In the genomic region with DNA sequence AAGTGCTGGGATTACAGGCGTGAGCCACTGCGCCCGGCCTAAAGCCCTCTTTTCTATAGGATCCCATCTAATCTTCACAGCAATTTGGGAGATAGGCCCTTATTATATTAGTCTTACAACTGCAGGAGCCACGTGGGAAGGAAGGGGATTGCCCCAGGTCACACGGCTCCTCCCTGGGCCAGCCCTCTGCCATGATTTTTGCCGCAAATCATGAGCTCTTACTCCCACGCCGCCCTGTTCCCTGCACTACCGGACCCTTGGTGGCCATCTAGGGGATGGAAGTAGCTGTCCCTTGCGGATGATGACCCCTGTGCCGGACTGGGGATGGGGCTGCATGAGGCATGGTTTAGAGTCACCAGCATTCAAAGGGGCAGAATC, we compare ENCODE assay signal across 11 cellular contexts.
DNase-seq lines count a peak whose midpoint lies in the region; FAIRE-seq lines count a peak whose summit lies in the region.
"Had no signal": no experiment of that assay in that cellular context is flagged by ENCODE, and none has a peak within 500 bp of the region (broad histone marks: within the 10 kb centered on the region; RNA-seq: fewer than 3 reads in every experiment).

No MANE protein-coding gene starts in this region.

- FAIRE-seq in HTR-8/SVneo (lab: Jason Lieb, UNC) = no peak

- H3K36me3 ChIP-seq in iPS-18a (ENCODE audit: control insufficient read depth, low read depth, low read length) (no peaks in the 10 kb centered on the region), subcutaneous abdominal adipose tissue (ENCODE audit: control insufficient read depth in 5 of 5, insufficient read depth in 5 of 5, low read length in 5 of 5) (no peaks in the 10 kb centered on the region)

- H3K9ac ChIP-seq in iPS-18a (ENCODE audit: low read length) (peak overlapping the region; percentile 95), subcutaneous abdominal adipose tissue (ENCODE audit: low read length in 5 of 5) (peak overlapping the region in 2 of 5 donors; percentile 30 to 52)

- H3K4me3 ChIP-seq in iPS-18a (ENCODE audit: low read length) = peak overlapping the region; percentile 70
- peak overlapping the region in 1 of 5 donors; percentile 63 for H3K4me3 ChIP-seq in subcutaneous abdominal adipose tissue (ENCODE audit: low read depth in 1 of 5, low read length in 5 of 5)

- peaks cover 24% of the 10 kb centered on the region for H3K4me1 ChIP-seq in iPS-18a (ENCODE audit: control insufficient read depth, low read depth, low read length)
- peaks cover 0 to 24% (median 19%) of the 10 kb centered on the region in 5 donors for H3K4me1 ChIP-seq in subcutaneous abdominal adipose tissue (ENCODE audit: control insufficient read depth in 5 of 5, insufficient read depth in 5 of 5, low read length in 5 of 5)

- H3K9me3 ChIP-seq in iPS-18a (ENCODE audit: control insufficient read depth, low read depth, low read length) = no peaks in the 10 kb centered on the region
- H3K9me3 ChIP-seq in subcutaneous abdominal adipose tissue (ENCODE audit: control insufficient read depth in 5 of 5, low read length in 5 of 5) = no peaks in the 10 kb centered on the region

- peak; percentile 19 for DNase-seq in NCI-H2107 treated with DMSO at 0.1 percent for 48 hours (lab: John Stamatoyannopoulos, UW; ENCODE audit: unreplicated experiment)
- no peak for DNase-seq in NCI-H2107 (lab: John Stamatoyannopoulos, UW)
- peak; percentile 58 for DNase-seq in SW480 (ENCODE audit: low spot score)
- DNase-seq in HTR-8/SVneo (ENCODE audit: insufficient read length, low spot score) = no peak
- DNase-seq in NOMO-1 treated with DMSO at 0.1 percent for 48 hours (lab: John Stamatoyannopoulos, UW; ENCODE audit: unreplicated experiment) = no peak
- DNase-seq in stimulated activated CD4-positive, alpha-beta T cell treated with anti-CD3 and anti-CD28 coated beads, Interleukin-1b, Interleukin-23, amount 100 ng/mL, for 48 hours = no peak
- DNase-seq: ACHN; activated effector memory CD4-positive, alpha-beta T cell treated with anti-CD3 and anti-CD28 coated beads, Interleukin-2, amount 50 U/mL, for 16 hours had no signal

- no peaks in the 10 kb centered on the region for H3K27me3 ChIP-seq in iPS-18a (ENCODE audit: control insufficient read depth, insufficient read depth, low read length)
- no peaks in the 10 kb centered on the region for H3K27me3 ChIP-seq in subcutaneous abdominal adipose tissue (ENCODE audit: control insufficient read depth in 5 of 5, insufficient read depth in 4 of 5, low read length in 5 of 5)

- H3K27ac ChIP-seq in iPS-18a (ENCODE audit: low read length) (peak overlapping the region; percentile 98), subcutaneous abdominal adipose tissue (ENCODE audit: low read depth, low read length) (peak overlapping the region; percentile 60)
- H3K27ac ChIP-seq: KMS-11 had no signal

Comparison
In these comparisons a context has a peak if more than half of its experiments do, and no peak if none do; other contexts are left out.
1. DNase-seq: peak in NCI-H2107 treated with DMSO at 0.1 percent for 48 hours (single experiment) and SW480 (single experiment); none in NCI-H2107 (single experiment), HTR-8/SVneo (single experiment), NOMO-1 treated with DMSO at 0.1 percent for 48 hours (single experiment) and stimulated activated CD4-positive, alpha-beta T cell treated with anti-CD3 and anti-CD28 coated beads, Interleukin-1b, Interleukin-23, amount 100 ng/mL, for 48 hours (single experiment).